Comparison of ENCODE assay signal across 8 cellular contexts in genomic region chr6:1827984-1828793, GRCh38.
"Had no signal": no experiment of that assay in that cellular context is flagged by ENCODE, and none has a peak within 500 bp of the region (broad histone marks: within the 10 kb centered on the region; RNA-seq: fewer than 3 reads in every experiment).

No MANE protein-coding gene starts in this region.

- H3K27me3 Mint-ChIP-seq: IgD-negative memory B cell had no signal

- H3K4me3 Mint-ChIP-seq: IgD-negative memory B cell had no signal

- DNase-seq: GM23248, GOT3, H7, KG1 had no signal

- H3K4me3 ChIP-seq: GM23248, HAP-1 had no signal

- FAIRE-seq: HTR-8/SVneo had no signal

- H3K9ac ChIP-seq: GM23248 had no signal

- ATAC-seq: HCT116 had no signal

- H2AFZ ChIP-seq: GM23248 had no signal

- H3K27ac Mint-ChIP-seq: IgD-negative memory B cell had no signal

- H3K27ac ChIP-seq: GM23248 had no signal

- H3K36me3 ChIP-seq: HAP-1 had no signal
